27 cellular contexts compared by ENCODE assay signal in genomic region chr6:100309174-100309573, GRCh38.
"Had no signal": no experiment of that assay in that cellular context is flagged by ENCODE, and none has a peak within 500 bp of the region (broad histone marks: within the 10 kb centered on the region; RNA-seq: fewer than 3 reads in every experiment).

No MANE protein-coding gene starts in this region.

- H3K27ac ChIP-seq: ascending aorta, breast epithelium, cardiac muscle cell, colonic mucosa, epithelial cell of prostate, esophagus squamous epithelium had no signal

- DNase-seq: activated CD4-positive, alpha-beta memory T cell treated with anti-CD3 and anti-CD28 coated beads, Interleukin-2, amount 10 ng/mL, durations not matched to agents 7 days and 5 days; activated CD4-positive, alpha-beta T cell treated with anti-CD3 and anti-CD28 coated beads for 1 hour; activated CD4-positive, alpha-beta T cell treated with anti-CD3 and anti-CD28 coated beads for 4 hours; activated CD4-positive, alpha-beta T cell treated with anti-CD3 and anti-CD28 coated beads, Interleukin-2, amount 10 ng/mL, durations not matched to agents 7 days and 5 days; activated CD4-positive, alpha-beta T cell treated with anti-CD3 and anti-CD28 coated beads, Interleukin-2, amount 50 U/mL, for 4 hours; activated CD8-positive, alpha-beta memory T cell treated with anti-CD3 and anti-CD28 coated beads, Interleukin-2, amount 50 U/mL, for 48 hours; activated gamma-delta T cell; activated naive CD4-positive, alpha-beta T cell; activated naive CD4-positive, alpha-beta T cell treated with anti-CD3 and anti-CD28 coated beads, Interleukin-2, amount 10 ng/mL, durations not matched to agents 7 days and 5 days; activated naive CD8-positive, alpha-beta T cell treated with anti-CD3 and anti-CD28 coated beads, Interleukin-2, amount 10 ng/mL, durations not matched to agents 7 days and 5 days; activated T-cell treated with anti-CD3 and anti-CD28 coated beads for 4 hours; activated T-cell treated with anti-CD3 and anti-CD28 coated beads, Interleukin-2, amount 50 U/mL, for 24 hours; activated T-cell treated with anti-CD3 and anti-CD28 coated beads, Interleukin-2, amount 50 U/mL, for 72 hours; central memory CD4-positive, alpha-beta T cell; cerebellar nuclear complex; colonic mucosa; effector CD8-positive, alpha-beta T cell; esophagus squamous epithelium; foreskin fibroblast; head of caudate nucleus; T-helper 17 cell; T1000 had no signal

- ATAC-seq: activated naive CD4-positive, alpha-beta T cell treated with anti-CD3 and anti-CD28 coated beads, Interleukin-2, amount 50 U/mL, for 72 hours; activated T-cell treated with anti-CD3 and anti-CD28 coated beads, Interleukin-2, amount 50 U/mL, for 72 hours; T-helper 17 cell had no signal

- H3K36me3 ChIP-seq: ascending aorta, breast epithelium, cardiac muscle cell, colonic mucosa, esophagus squamous epithelium had no signal

- H3K9me3 ChIP-seq: ascending aorta, breast epithelium, colonic mucosa, esophagus squamous epithelium had no signal

- H3K4me3 ChIP-seq: ascending aorta, breast epithelium, cardiac muscle cell, colonic mucosa, esophagus squamous epithelium had no signal

- H3K27me3 ChIP-seq: ascending aorta, breast epithelium, cardiac muscle cell, colonic mucosa, esophagus squamous epithelium had no signal

- H3K4me1 ChIP-seq: ascending aorta, breast epithelium, colonic mucosa, esophagus squamous epithelium had no signal
